ENCODE assay signal across 12 cellular contexts in the genomic region with DNA sequence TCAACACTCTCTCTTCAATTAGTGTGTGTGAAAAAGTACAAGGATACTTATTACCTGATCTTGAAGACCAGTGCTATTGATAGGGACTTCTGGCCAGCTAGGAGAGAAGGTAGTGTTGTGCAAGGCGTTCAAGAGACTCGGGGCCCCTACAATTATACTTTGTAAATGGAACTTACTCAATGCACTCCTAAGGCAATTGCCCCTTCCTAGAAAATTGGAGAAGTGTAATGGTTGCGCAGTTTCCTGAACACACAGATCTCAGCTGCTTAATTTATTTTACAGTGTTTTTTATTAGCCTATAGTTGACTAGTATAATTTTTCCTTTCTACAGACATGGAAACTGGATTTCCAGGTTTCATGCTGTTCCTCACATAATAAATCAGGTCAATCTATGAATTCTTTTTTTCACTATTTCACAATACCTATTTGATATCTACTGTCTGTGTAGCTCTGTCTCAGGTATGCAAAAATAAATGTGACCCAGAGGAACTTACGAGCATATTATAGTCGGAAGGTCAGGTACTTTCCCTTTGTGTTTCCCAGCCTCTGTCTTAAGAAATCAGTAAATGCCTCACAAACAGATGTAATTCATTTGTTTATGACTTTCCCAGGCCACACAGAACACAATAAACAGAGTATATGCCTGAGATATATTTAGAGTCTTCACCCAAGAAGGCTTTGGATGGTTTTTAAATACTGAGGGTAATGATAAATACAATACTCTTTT.
A peak's percentile ranks its signal among the peaks of the same experiment; 100 is the strongest.
DNase-seq lines count a peak whose midpoint lies in the region; ATAC-seq, FAIRE-seq and TF ChIP-seq lines count a peak whose summit lies in the region.
"Had no signal": no experiment of that assay in that cellular context is flagged by ENCODE, and none has a peak within 500 bp of the region (broad histone marks: within the 10 kb centered on the region; RNA-seq: fewer than 3 reads in every experiment).

No MANE protein-coding gene starts in this region.

- no peaks in the 10 kb centered on the region for H3K79me2 ChIP-seq in OCI-LY3 (ENCODE audit: low read length)
- no peaks in the 10 kb centered on the region for H3K79me2 ChIP-seq in HepG2 (ENCODE audit: insufficient read depth, low read length)

- H3K4me3 ChIP-seq in GM12864 (ENCODE audit: low read depth, low read length): no peak overlapping the region; the same call in 1 of the 2 replicates
- peak overlapping the region; percentile 66 for H3K4me3 ChIP-seq in OCI-LY3 (ENCODE audit: low read length)
- no peak overlapping the region for H3K4me3 ChIP-seq in HepG2 (replicated peaks in 1 of 3; ENCODE audit: insufficient read depth in 1 of 3, low read depth in 2 of 3, low read length in 3 of 3)
- no peak overlapping the region for H3K4me3 ChIP-seq in aorta (ENCODE audit: low read length in 2 of 2)
- H3K4me3 ChIP-seq: cardiac muscle cell had no signal

- H2AFZ ChIP-seq in OCI-LY3 (ENCODE audit: low read depth, low read length): no peak overlapping the region
- H2AFZ ChIP-seq in HepG2 (ENCODE audit: low read length): no peak overlapping the region

- CTCF ChIA-PET in HepG2 (lab: Yijun Ruan, JAX; ENCODE audit: low intra/inter-chr PET ratio, low total read pairs): no interaction called here

- H3K9ac ChIP-seq in OCI-LY3 (ENCODE audit: low read length) (peak overlapping the region; percentile 66), HepG2 (ENCODE audit: insufficient read depth, low read depth, low read length) (no peak overlapping the region)

- ATAC-seq in GM21717 (IDR thresholded peaks at IDR 0.05; ENCODE audit: unreplicated experiment) (peak; percentile 27), HepG2 (no peak), aorta (ENCODE audit: low FRiP score) (no peak)
- ATAC-seq: stimulated activated effector memory CD8-positive, alpha-beta T cell treated with anti-CD3 and anti-CD28 coated beads, Interleukin-12 subunit alpha, Interleukin-12 subunit beta, amount 100 ng/mL, for 72 hours had no signal

- peaks cover 5% of the 10 kb centered on the region; the same call in 1 of the 2 replicates for H3K9me3 ChIP-seq in OCI-LY3 (ENCODE audit: insufficient read depth, low read length)
- no peaks in the 10 kb centered on the region for H3K9me3 ChIP-seq in HepG2 (ENCODE audit: low read length)
- H3K9me3 ChIP-seq in aorta (ENCODE audit: control insufficient read depth, low read length): no peaks in the 10 kb centered on the region

- H3K4me1 ChIP-seq in OCI-LY3 (ENCODE audit: low read length) (peaks cover 65% of the 10 kb centered on the region), HepG2 (ENCODE audit: insufficient read depth, low read length) (no peaks in the 10 kb centered on the region), aorta (ENCODE audit: control insufficient read depth in 1 of 2, insufficient read depth in 2 of 2, low read length in 2 of 2) (no peaks in the 10 kb centered on the region)

- H3K4me2 ChIP-seq in OCI-LY3 (ENCODE audit: low read length) (peak overlapping the region; percentile 82), HepG2 (ENCODE audit: low read depth, low read length) (no peak overlapping the region)

- BruUV-seq in HepG2 (replicated peaks; lab: Mats Ljungman, UMichigan): no TSS peak

- TF ChIP-seq POLR2A in HepG2 (IDR thresholded peaks at IDR 0.05; ENCODE audit: insufficient read depth in 1 of 2, low read depth in 2 of 2, low read length in 2 of 2): no peak

- no peak for TF ChIP-seq RAD21 in HepG2 (CRISPR knock-in tag; IDR thresholded peaks at IDR 0.05)

- H3K27ac ChIP-seq in OCI-LY3 (ENCODE audit: low read length): peak overlapping the region; percentile 97
- no peak overlapping the region for H3K27ac ChIP-seq in HepG2 (ENCODE audit: extremely low read length, insufficient read depth, low read length)
- H3K27ac ChIP-seq in aorta (ENCODE audit: low read depth in 1 of 2, low read length in 2 of 2): no peak overlapping the region
- H3K27ac ChIP-seq: cardiac muscle cell had no signal

- H4K20me1 ChIP-seq in OCI-LY3 (ENCODE audit: insufficient read depth, low read length): no peaks in the 10 kb centered on the region
- H4K20me1 ChIP-seq in HepG2 (ENCODE audit: insufficient read depth, low read length): no peaks in the 10 kb centered on the region

- WGBS in HepG2 (ENCODE audit: low lambda C conversion rate): 25% methylated on average over 5 of the region's 5 CpGs
- WGBS in aorta, 2 donors: 88% methylated on average over 5 of the region's 5 CpGs

- intact Hi-C loops in HepG2 (cut with micrococcal nuclease; ENCODE audit: unreplicated experiment): no loop called here
- intact Hi-C loops in aorta (cut with DNase I): no loop called here

- TF ChIP-seq CTCF in GM12864 (IDR thresholded peaks at IDR 0.05; ENCODE audit: low read depth, low read length, missing control alignments) (no peak), OCI-LY3 (IDR thresholded peaks at IDR 0.05; ENCODE audit: low read depth, low read length) (no peak), HepG2 (CRISPR knock-in tag; IDR thresholded peaks at IDR 0.05) (no peak)

- POLR2A ChIA-PET in HepG2 (lab: Yijun Ruan, JAX): no interaction called here

- in situ Hi-C loops in HepG2 (cut with HindIII; ENCODE audit: extremely low pct_ligation_motif_present, low pct_unique_long_range_greater_than_20kb): no loop called here

- no peak for FAIRE-seq in HepG2 (lab: Jason Lieb, UNC)

- peak; percentile 61 for DNase-seq in GM12864 (ENCODE audit: low read depth)
- DNase-seq in HepG2 (ENCODE audit: low spot score): no peak
- no peak for DNase-seq in aorta
- no peak for DNase-seq in occipital lobe (lab: John Stamatoyannopoulos, UW)
- no peak for DNase-seq in GDM1 (lab: John Stamatoyannopoulos, UW)
- no peak for DNase-seq in NCI-H226
- DNase-seq: islet precursor cell, NCI-H526 treated with DMSO at 0.1 percent for 48 hours had no signal

- H3K36me3 ChIP-seq in OCI-LY3 (replicated peaks; ENCODE audit: low read depth, low read length) (no peaks in the 10 kb centered on the region), HepG2 (replicated peaks in 1 of 2; ENCODE audit: control insufficient read depth in 1 of 2, insufficient read depth in 2 of 2, low read length in 2 of 2) (no peaks in the 10 kb centered on the region), aorta (ENCODE audit: control insufficient read depth in 1 of 2, insufficient read depth in 2 of 2, low read length in 1 of 2) (no peaks in the 10 kb centered on the region)
- H3K36me3 ChIP-seq: cardiac muscle cell had no signal

- H3K27me3 ChIP-seq in OCI-LY3 (ENCODE audit: low read depth, low read length) (no peaks in the 10 kb centered on the region), HepG2 (ENCODE audit: control insufficient read depth in 1 of 2, insufficient read depth in 2 of 2, low read length in 2 of 2) (no peaks in the 10 kb centered on the region), aorta (ENCODE audit: control insufficient read depth in 1 of 2, insufficient read depth in 2 of 2, low read length in 1 of 2) (no peaks in the 10 kb centered on the region)
- H3K27me3 ChIP-seq: cardiac muscle cell had no signal

- TF ChIP-seq EP300 in HepG2 (IDR thresholded peaks at IDR 0.05; ENCODE audit: low read depth in 2 of 2, low read length in 2 of 2) (no peak), HepG2 (CRISPR knock-in tag; IDR thresholded peaks at IDR 0.05; ENCODE audit: borderline replicate concordance) (no peak)

TF ChIP-seq in HepG2, 621 proteins besides CTCF, POLR2A, EP300 and RAD21:
- no peak for TF ChIP-seq KAT8 (CRISPR knock-in tag; IDR thresholded peaks at IDR 0.05)
- 0 out of 2 replicates have a peak, but pooled peaks have one; percentile 32 for TF ChIP-seq CEBPB (IDR thresholded peaks at IDR 0.05; ENCODE audit: borderline replicate concordance, low read depth, low read length)
